In the genomic region with DNA sequence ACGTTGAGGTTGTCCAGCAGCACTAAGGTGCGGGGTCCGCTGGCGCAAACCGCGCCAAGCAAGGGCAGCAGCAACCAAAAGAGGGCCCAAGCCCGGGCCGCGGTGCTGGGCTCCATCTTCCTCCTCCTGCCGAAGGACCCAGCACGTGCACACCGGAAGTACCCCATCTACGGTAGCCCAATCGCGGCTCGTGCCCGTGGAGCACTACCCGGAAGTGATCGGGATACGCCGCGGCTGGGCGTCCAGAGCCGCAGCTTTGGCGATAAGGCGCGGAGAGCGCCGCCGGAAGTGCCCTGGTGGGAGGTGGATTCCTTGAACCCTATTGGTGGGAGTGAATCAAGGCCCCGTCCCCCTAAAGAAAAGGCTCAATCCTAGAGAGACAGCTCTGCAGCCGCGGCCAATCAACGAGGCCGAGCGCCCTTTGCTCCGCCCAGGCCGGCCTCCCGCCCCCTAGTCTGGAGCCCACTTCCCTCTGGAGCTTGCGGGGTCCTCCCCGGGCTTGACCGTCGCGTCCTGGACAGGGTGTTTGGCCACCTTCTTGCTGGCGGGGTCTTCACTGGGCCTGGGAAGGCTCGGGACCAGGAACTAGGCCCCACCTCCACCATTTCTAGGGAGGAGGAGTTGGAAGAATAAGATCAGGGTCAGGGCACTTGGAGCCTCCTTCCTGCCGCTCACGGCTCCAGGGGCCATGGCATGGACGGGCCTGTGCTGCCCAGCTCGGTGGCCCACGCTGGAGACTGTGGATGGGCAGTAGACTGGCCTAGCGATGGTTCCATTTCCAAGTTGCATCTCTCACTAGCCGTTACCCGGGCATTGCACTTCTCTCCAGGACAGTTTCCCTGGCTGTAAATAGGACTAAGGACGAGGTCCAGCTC, we compare ENCODE assay signal across 8 cellular contexts. TPM values are rescaled to one million over a fixed set of nuclear protein-coding genes. Genes with fewer than 3 reads are reported as not detected.
DNase-seq lines count a peak whose midpoint lies in the region; ATAC-seq and TF ChIP-seq lines count a peak whose summit lies in the region.

Gene DDOST (minus strand): TSS at position 135 of the 875 bp plus-strand sequence. CDS start 19 bp downstream, at position 116.

- H3K9me3 Mint-ChIP-seq in endothelial cell (ENCODE audit: unreplicated experiment) = no peaks in the 10 kb centered on the region

- H3K4me3 Mint-ChIP-seq in endothelial cell (ENCODE audit: unreplicated experiment) = peak within 1 kb of the TSS; percentile 92

- peaks cover 15% of the 10 kb centered on the region for H3K36me3 Mint-ChIP-seq in endothelial cell (ENCODE audit: low read depth, unreplicated experiment)

- 2% methylated on average over 54 of the region's 55 CpGs for WGBS in HUES64

- H2AFZ ChIP-seq in OCI-LY1 (ENCODE audit: low read length) = no peak within 1 kb of the TSS

- H3K9me3 ChIP-seq in HUES64 (ENCODE audit: insufficient read depth, low read depth, low read length) = no peaks in the 10 kb centered on the region
- no peaks in the 10 kb centered on the region for H3K9me3 ChIP-seq in OCI-LY1 (ENCODE audit: low read length)

- ATAC-seq in GM21423 (IDR thresholded peaks at IDR 0.05; ENCODE audit: unreplicated experiment) = peak; percentile 97

- no peaks in the 10 kb centered on the region for H3K9me2 ChIP-seq in OCI-LY1 (ENCODE audit: low read depth, low read length)

- no peaks in the 10 kb centered on the region for H3K27me3 ChIP-seq in HUES64 (ENCODE audit: insufficient read depth, low read length)
- H3K27me3 ChIP-seq in OCI-LY1 (ENCODE audit: insufficient read depth, low read length) = no peaks in the 10 kb centered on the region

- H3K36me3 ChIP-seq in HUES64 (ENCODE audit: insufficient read depth, low read length) (peaks cover 36% of the 10 kb centered on the region), OCI-LY1 (ENCODE audit: insufficient read depth, low read length) (peaks cover 33% of the 10 kb centered on the region)

- peaks cover 11% of the 10 kb centered on the region; the same call in 1 of the 2 replicates for H3K4me1 ChIP-seq in HUES64 (ENCODE audit: insufficient read depth, low read length)
- H3K4me1 ChIP-seq in OCI-LY1 (ENCODE audit: insufficient read depth, low read length, severe bottlenecking) = peaks cover 34% of the 10 kb centered on the region

- peak; percentile 28; the same call in 1 of the 2 replicates for TF ChIP-seq CTCF in OCI-LY1 (IDR thresholded peaks at IDR 0.05; ENCODE audit: low read length)
- peak; percentile 38 for TF ChIP-seq CTCF in endothelial cell (IDR thresholded peaks at IDR 0.05; ENCODE audit: unreplicated experiment)

- peak within 1 kb of the TSS; percentile 86 for H3K9ac ChIP-seq in HUES64 (ENCODE audit: low read depth, low read length)
- H3K9ac ChIP-seq in OCI-LY1 (ENCODE audit: low read length) = peak within 1 kb of the TSS; percentile 97

- peak within 1 kb of the TSS; percentile 97 for H3K4me2 ChIP-seq in OCI-LY1 (ENCODE audit: low read length)

- H3K4me3 ChIP-seq in HUES64 (ENCODE audit: low read length) (peak within 1 kb of the TSS; percentile 93), OCI-LY1 (ENCODE audit: low read depth, low read length, poor library complexity, severe bottlenecking) (peak within 1 kb of the TSS; percentile 97)

- H3K4me1 Mint-ChIP-seq in endothelial cell (ENCODE audit: unreplicated experiment) = peaks cover 26% of the 10 kb centered on the region

- H3F3A ChIP-seq in OCI-LY1 (ENCODE audit: insufficient read depth, low read length) = no peaks in the 10 kb centered on the region

- H3K27ac ChIP-seq in HUES64 (ENCODE audit: low read depth, low read length) = peak within 1 kb of the TSS; percentile 76
- H3K27ac ChIP-seq in OCI-LY1 (ENCODE audit: low read depth, low read length, poor library complexity, severe bottlenecking) = peak within 1 kb of the TSS; percentile 36

- H3K79me2 ChIP-seq in OCI-LY1 (ENCODE audit: insufficient read depth, low read length) = peaks cover 31% of the 10 kb centered on the region

- peak; percentile 95 for DNase-seq in D341Med (ENCODE audit: low spot score)
- peak; percentile 96 for DNase-seq in activated CD8-positive, alpha-beta memory T cell treated with anti-CD3 and anti-CD28 coated beads, Interleukin-2, amount 50 U/mL, for 48 hours
- peak; percentile 92 for DNase-seq in endothelial cell (ENCODE audit: low spot score)
- peak; percentile 98 for DNase-seq in midbrain (lab: John Stamatoyannopoulos, UW)
- peak; percentile 90 to 92 for DNase-seq in stimulated activated CD8-positive, alpha-beta memory T cell treated with anti-CD3 and anti-CD28 coated beads, Interleukin-2, amount 100 ng/mL, for 48 hours (ENCODE audit: low read depth in 2 of 2)

- no peaks in the 10 kb centered on the region for H4K20me1 ChIP-seq in OCI-LY1 (ENCODE audit: insufficient read depth, low read length)

- peaks cover 5% of the 10 kb centered on the region for H3K27me3 Mint-ChIP-seq in endothelial cell (ENCODE audit: unreplicated experiment)

- peak within 1 kb of the TSS; percentile 61 for H3K27ac Mint-ChIP-seq in endothelial cell (ENCODE audit: unreplicated experiment)

RNA-seq across cellular contexts. Expression of gene DDOST, which starts in this region (rescaled TPM):
- 157 TPM for polyA plus RNA-seq in HUES64 (2013, experiment 1 of 2)
- 157 TPM for polyA plus RNA-seq in HUES64 (2013, experiment 2 of 2)
- 235 TPM for total RNA-seq in endothelial cell (ENCODE audit: unreplicated experiment)

Comparison
In these comparisons a context has a peak if more than half of its experiments do, and no peak if none do; other contexts are left out.
1. Peak in every context shown above with its lines: DNase-seq, ATAC-seq, H3K4me3 ChIP-seq and H3K27ac ChIP-seq.